8 cellular contexts compared by ENCODE assay signal in the genomic region with DNA sequence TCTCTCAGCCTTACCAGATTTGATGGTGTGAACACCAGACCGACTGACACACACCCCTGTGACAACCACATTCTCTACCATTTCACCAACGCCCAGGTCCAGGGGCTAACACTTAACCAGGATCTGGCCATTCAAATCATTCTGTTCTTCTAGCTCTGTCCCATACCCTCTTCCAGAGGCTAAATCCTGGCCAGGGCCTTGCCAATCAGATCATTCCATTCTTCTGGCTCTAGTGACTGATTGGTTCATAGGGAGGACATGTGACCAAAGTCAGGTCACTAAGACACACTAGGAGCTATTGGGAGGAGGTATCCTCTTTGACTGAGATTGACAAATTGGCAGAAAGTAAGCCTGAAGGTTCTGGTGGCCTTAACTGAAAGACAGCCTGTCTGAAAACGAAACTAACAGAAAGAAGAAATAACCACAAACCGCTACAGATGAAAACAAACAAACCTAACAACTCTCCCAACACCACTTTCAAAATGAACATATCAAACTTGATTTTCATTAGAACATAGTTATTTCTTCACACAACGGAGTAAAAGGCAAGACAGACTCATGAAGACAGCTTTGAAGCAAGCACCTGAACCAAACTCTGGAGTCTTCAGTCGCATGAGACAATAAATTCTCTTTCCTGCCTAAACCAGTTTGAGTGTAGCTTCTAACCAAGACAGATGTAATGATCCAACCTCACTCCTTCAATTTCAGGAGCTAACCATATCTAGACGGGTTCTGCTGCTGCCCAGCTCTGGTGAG.
A peak's percentile ranks its signal among the peaks of the same experiment; 100 is the strongest.
DNase-seq lines count a peak whose midpoint lies in the region; ATAC-seq and TF ChIP-seq lines count a peak whose summit lies in the region.

No MANE protein-coding gene starts in this region.

- peaks cover 10% of the 10 kb centered on the region for H3K4me1 ChIP-seq in thymus (ENCODE audit: control insufficient read depth, insufficient read depth, low read length)

- H3K27me3 ChIP-seq in thymus (ENCODE audit: control insufficient read depth, insufficient read depth), result no peaks in the 10 kb centered on the region

- H3K4me3 Mint-ChIP-seq in activated T-helper 17 cell treated with anti-CD3 and anti-CD28 coated beads, Interleukin-2, amount 50 U/mL, for 72 hours, result peak overlapping the region; percentile 61

- no peaks in the 10 kb centered on the region for H3K36me3 ChIP-seq in thymus (ENCODE audit: control insufficient read depth, insufficient read depth)

- peak; percentile 90 for DNase-seq in GM12865 (ENCODE audit: low read depth)
- no peak for DNase-seq in NCI-H128 (lab: John Stamatoyannopoulos, UW; ENCODE audit: unreplicated experiment)
- no peak for DNase-seq in OCI-M2 (lab: John Stamatoyannopoulos, UW; ENCODE audit: unreplicated experiment)
- DNase-seq in NK-92 (lab: John Stamatoyannopoulos, UW; ENCODE audit: unreplicated experiment), result no peak

- H3K9me3 Mint-ChIP-seq in activated T-helper 17 cell treated with anti-CD3 and anti-CD28 coated beads, Interleukin-2, amount 50 U/mL, for 72 hours, result no peaks in the 10 kb centered on the region

- peaks cover 16% of the 10 kb centered on the region for H3K36me3 Mint-ChIP-seq in activated T-helper 17 cell treated with anti-CD3 and anti-CD28 coated beads, Interleukin-2, amount 50 U/mL, for 72 hours (ENCODE audit: low read depth)

- WGBS in thymus, result 27% methylated on average over 7 of the region's 7 CpGs

- H3K4me3 ChIP-seq in GM12865 (ENCODE audit: low read depth, low read length) (peak overlapping the region; percentile 10; the same call in 1 of the 2 replicates), thymus (ENCODE audit: low read length) (peak overlapping the region; percentile 30)

- no peak for TF ChIP-seq CTCF in GM12865 (IDR thresholded peaks at IDR 0.05; ENCODE audit: insufficient read depth, low read depth, low read length, missing control alignments)

- H3K4me1 Mint-ChIP-seq in activated T-helper 17 cell treated with anti-CD3 and anti-CD28 coated beads, Interleukin-2, amount 50 U/mL, for 72 hours, result peaks cover 20% of the 10 kb centered on the region

- peak overlapping the region; percentile 44 for H3K27ac Mint-ChIP-seq in activated T-helper 17 cell treated with anti-CD3 and anti-CD28 coated beads, Interleukin-2, amount 50 U/mL, for 72 hours

- H3K27ac ChIP-seq in thymus (ENCODE audit: low read depth), result peak overlapping the region; percentile 80

- H3K9me3 ChIP-seq in thymus (ENCODE audit: control insufficient read depth), result no peaks in the 10 kb centered on the region

- H3K27me3 Mint-ChIP-seq in activated T-helper 17 cell treated with anti-CD3 and anti-CD28 coated beads, Interleukin-2, amount 50 U/mL, for 72 hours, result no peaks in the 10 kb centered on the region

- peak; percentile 99 for ATAC-seq in GM19467 (IDR thresholded peaks at IDR 0.05; ENCODE audit: unreplicated experiment)
- ATAC-seq in HG03442 (IDR thresholded peaks at IDR 0.05; ENCODE audit: unreplicated experiment), result peak; percentile 99
- ATAC-seq in activated T-helper 17 cell treated with anti-CD3 and anti-CD28 coated beads, Interleukin-2, amount 50 U/mL, for 72 hours (replicated peaks), result peak; percentile 96
